Comparison of ENCODE assay signal across 8 cellular contexts in the genomic region with DNA sequence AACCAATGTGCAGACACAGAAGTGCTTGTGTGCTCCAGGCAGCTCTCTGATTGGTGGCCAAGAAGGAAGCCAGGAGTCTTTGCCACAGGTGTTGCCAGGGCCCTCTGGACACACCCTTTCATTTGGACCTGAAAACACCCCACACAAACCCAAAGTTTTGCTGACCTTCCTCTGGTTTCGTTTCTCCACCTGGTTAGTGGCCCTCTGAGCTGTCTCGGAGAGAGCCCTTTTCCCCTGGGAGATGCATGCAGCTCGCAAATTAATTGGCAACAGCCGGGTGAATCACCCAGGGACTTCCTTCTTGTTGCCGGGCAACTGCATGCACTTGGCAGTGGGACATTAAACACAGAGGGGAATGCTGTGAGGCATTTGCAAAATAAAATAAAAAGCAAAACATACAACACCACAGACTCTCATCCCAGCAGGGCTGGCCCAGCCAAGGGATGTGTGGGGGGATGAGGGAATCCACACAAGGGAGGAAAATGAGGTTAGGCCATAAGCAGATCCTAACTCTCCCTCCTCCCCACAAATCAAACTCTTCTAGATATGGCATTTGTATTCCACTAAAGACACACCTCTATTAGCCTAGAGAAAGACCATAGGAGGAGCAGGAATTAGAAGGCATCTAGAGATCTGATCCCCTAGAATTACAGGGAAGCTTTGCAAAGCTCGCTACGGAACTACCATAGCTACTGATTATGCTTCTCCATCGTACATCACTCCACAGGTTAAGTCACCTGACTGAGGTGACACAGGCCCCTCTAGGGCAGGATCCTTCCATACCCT.
DNase-seq lines count a peak whose midpoint lies in the region; ATAC-seq, FAIRE-seq and TF ChIP-seq lines count a peak whose summit lies in the region.

No MANE protein-coding gene starts in this region.

- FAIRE-seq in bronchial epithelial cell (lab: Jason Lieb, UNC) (peak; percentile 50), HepG2 (lab: Jason Lieb, UNC) (no peak)

- no peak for TF ChIP-seq POLR2A in HepG2 (IDR thresholded peaks at IDR 0.05; ENCODE audit: insufficient read depth in 1 of 2, low read depth in 2 of 2, low read length in 2 of 2)

- H3K36me3 ChIP-seq in bronchial epithelial cell (ENCODE audit: control insufficient read depth, insufficient read depth, low read length) (peaks cover 10% of the 10 kb centered on the region), HepG2 (replicated peaks in 1 of 2; ENCODE audit: control insufficient read depth in 1 of 2, insufficient read depth in 2 of 2, low read length in 2 of 2) (peaks cover 2 to 6% of the 10 kb centered on the region in 2 experiments), aorta (ENCODE audit: control insufficient read depth in 1 of 2, insufficient read depth in 2 of 2, low read length in 1 of 2) (no peaks in the 10 kb centered on the region)

- POLR2A ChIA-PET in AG04449 (lab: Yijun Ruan, JAX) (no interaction called here), HepG2 (lab: Yijun Ruan, JAX) (interaction anchor here (2.1 to 2.9 kb wide), 3 partner anchors 8 to 287 kb away, joined by 9 to 19 read pairs (median 9); partner anchors contain the start of gene SOX9)

- H3K79me2 ChIP-seq in HepG2 (ENCODE audit: insufficient read depth, low read length), result peaks cover 51% of the 10 kb centered on the region

- H3K9me3 ChIP-seq in HepG2 (ENCODE audit: low read length), result no peaks in the 10 kb centered on the region
- H3K9me3 ChIP-seq in aorta (ENCODE audit: control insufficient read depth, low read length), result no peaks in the 10 kb centered on the region

- H3K27ac ChIP-seq in HepG2 (ENCODE audit: extremely low read length, insufficient read depth, low read length) (peak overlapping the region; percentile 29), aorta (ENCODE audit: low read depth in 1 of 2, low read length in 2 of 2) (no peak overlapping the region)

- peak; percentile 95 for DNase-seq in AG04449 (ENCODE audit: low read depth, low spot score)
- DNase-seq in NCI-H2196 treated with DMSO at 0.1 percent for 48 hours (lab: John Stamatoyannopoulos, UW; ENCODE audit: unreplicated experiment), result peak; percentile 90
- peak; percentile 86 for DNase-seq in bronchial epithelial cell (ENCODE audit: low read depth)
- no peak for DNase-seq in HepG2 (ENCODE audit: low spot score)
- DNase-seq in aorta, result peak; percentile 85 to 86
- DNase-seq in left lobe of liver (ENCODE audit: low spot score), result no peak

- H3K4me1 ChIP-seq in HepG2 (ENCODE audit: insufficient read depth, low read length) (peaks cover 100% of the 10 kb centered on the region), aorta (ENCODE audit: control insufficient read depth in 1 of 2, insufficient read depth in 2 of 2, low read length in 2 of 2) (peaks cover 0 to 4% of the 10 kb centered on the region in 2 donors)

- H3K27me3 ChIP-seq in bronchial epithelial cell (ENCODE audit: control insufficient read depth, insufficient read depth, low read length) (no peaks in the 10 kb centered on the region), HepG2 (ENCODE audit: control insufficient read depth in 1 of 2, insufficient read depth in 2 of 2, low read length in 2 of 2) (no peaks in the 10 kb centered on the region), aorta (ENCODE audit: control insufficient read depth in 1 of 2, insufficient read depth in 2 of 2, low read length in 1 of 2) (no peaks in the 10 kb centered on the region)

- BruUV-seq in HepG2 (replicated peaks; lab: Mats Ljungman, UMichigan), result no TSS peak

- no peaks in the 10 kb centered on the region for H4K20me1 ChIP-seq in HepG2 (ENCODE audit: insufficient read depth, low read length)

- no peak for TF ChIP-seq RAD21 in HepG2 (CRISPR knock-in tag; IDR thresholded peaks at IDR 0.05)

- WGBS in HepG2 (ENCODE audit: low lambda C conversion rate), result 97% methylated on average over 8 of the region's 8 CpGs
- 37 to 39% methylated on average over 8 of the region's 8 CpGs for WGBS in aorta, 2 donors

- no peak for TF ChIP-seq CTCF in AG04449 (IDR thresholded peaks at IDR 0.05; ENCODE audit: insufficient read depth, low read length, missing control alignments)
- no peak for TF ChIP-seq CTCF in bronchial epithelial cell (IDR thresholded peaks at IDR 0.05; ENCODE audit: insufficient read depth, low read length, severe bottlenecking)
- no peak for TF ChIP-seq CTCF in HepG2 (CRISPR knock-in tag; IDR thresholded peaks at IDR 0.05)

- intact Hi-C loops in HepG2 (cut with micrococcal nuclease; ENCODE audit: unreplicated experiment) (no loop called here), aorta (cut with DNase I) (loop anchor here in 1 of 2 donors (5.0 to 10.0 kb wide), 2 partner anchors 70 to 433 kb away; no protein-coding TSS in a partner anchor)

- no peak overlapping the region for H3K4me2 ChIP-seq in HepG2 (ENCODE audit: low read depth, low read length)

- peak overlapping the region; percentile 16 for H3K4me3 ChIP-seq in AG04449 (ENCODE audit: low read depth, low read length)
- no peak overlapping the region for H3K4me3 ChIP-seq in bronchial epithelial cell (ENCODE audit: low read depth, low read length)
- no peak overlapping the region for H3K4me3 ChIP-seq in HepG2 (replicated peaks in 1 of 3; ENCODE audit: insufficient read depth in 1 of 3, low read depth in 2 of 3, low read length in 3 of 3)
- no peak overlapping the region for H3K4me3 ChIP-seq in aorta (ENCODE audit: low read length in 2 of 2)

- CTCF ChIA-PET in AG04449 (lab: Yijun Ruan, JAX) (no interaction called here), HepG2 (lab: Yijun Ruan, JAX; ENCODE audit: low intra/inter-chr PET ratio, low total read pairs) (no interaction called here)

- H2AFZ ChIP-seq in HepG2 (ENCODE audit: low read length), result no peak overlapping the region

- H3K9ac ChIP-seq in HepG2 (ENCODE audit: insufficient read depth, low read depth, low read length), result no peak overlapping the region

- ATAC-seq in GM19043 (IDR thresholded peaks at IDR 0.05; ENCODE audit: low read depth, unreplicated experiment), result peak; percentile 84
- peak; percentile 71 for ATAC-seq in HG03103 (IDR thresholded peaks at IDR 0.05; ENCODE audit: low read depth, unreplicated experiment)
- ATAC-seq in HepG2, result no peak
- peak; percentile 66 for ATAC-seq in aorta (ENCODE audit: low FRiP score)
- no peak for ATAC-seq in left lobe of liver

- no peak for TF ChIP-seq EP300 in HepG2 (IDR thresholded peaks at IDR 0.05; ENCODE audit: low read depth in 2 of 2, low read length in 2 of 2)
- no peak for TF ChIP-seq EP300 in HepG2 (CRISPR knock-in tag; IDR thresholded peaks at IDR 0.05; ENCODE audit: borderline replicate concordance)

- in situ Hi-C loops in HepG2 (cut with HindIII; ENCODE audit: extremely low pct_ligation_motif_present, low pct_unique_long_range_greater_than_20kb), result no loop called here

TF ChIP-seq in HepG2, 621 proteins besides CTCF, POLR2A, EP300 and RAD21:
- TF ChIP-seq ZNF619 (CRISPR knock-in tag; IDR thresholded peaks at IDR 0.05) (no peak), ZNF263 (CRISPR knock-in tag; IDR thresholded peaks at IDR 0.05) (peak; percentile 69), TEAD3 (CRISPR knock-in tag; optimal IDR thresholded peaks at IDR 0.05; ENCODE audit: borderline replicate concordance) (peak; percentile 12), FOSL2 (CRISPR knock-in tag; IDR thresholded peaks at IDR 0.05) (0 out of 2 replicates have a peak, but pooled peaks have one; percentile 25)

Comparison
In these comparisons a context has a peak if more than half of its experiments do, and no peak if none do; other contexts are left out.
1. DNase-seq: peak in AG04449 (single experiment), NCI-H2196 treated with DMSO at 0.1 percent for 48 hours (single experiment), bronchial epithelial cell (single experiment) and aorta (2 of 2); none in HepG2 (single experiment) and left lobe of liver (single experiment).
2. ATAC-seq: peak in GM19043 (single experiment), HG03103 (single experiment) and aorta (single experiment); none in HepG2 (single experiment) and left lobe of liver (single experiment).